In the genomic region with DNA sequence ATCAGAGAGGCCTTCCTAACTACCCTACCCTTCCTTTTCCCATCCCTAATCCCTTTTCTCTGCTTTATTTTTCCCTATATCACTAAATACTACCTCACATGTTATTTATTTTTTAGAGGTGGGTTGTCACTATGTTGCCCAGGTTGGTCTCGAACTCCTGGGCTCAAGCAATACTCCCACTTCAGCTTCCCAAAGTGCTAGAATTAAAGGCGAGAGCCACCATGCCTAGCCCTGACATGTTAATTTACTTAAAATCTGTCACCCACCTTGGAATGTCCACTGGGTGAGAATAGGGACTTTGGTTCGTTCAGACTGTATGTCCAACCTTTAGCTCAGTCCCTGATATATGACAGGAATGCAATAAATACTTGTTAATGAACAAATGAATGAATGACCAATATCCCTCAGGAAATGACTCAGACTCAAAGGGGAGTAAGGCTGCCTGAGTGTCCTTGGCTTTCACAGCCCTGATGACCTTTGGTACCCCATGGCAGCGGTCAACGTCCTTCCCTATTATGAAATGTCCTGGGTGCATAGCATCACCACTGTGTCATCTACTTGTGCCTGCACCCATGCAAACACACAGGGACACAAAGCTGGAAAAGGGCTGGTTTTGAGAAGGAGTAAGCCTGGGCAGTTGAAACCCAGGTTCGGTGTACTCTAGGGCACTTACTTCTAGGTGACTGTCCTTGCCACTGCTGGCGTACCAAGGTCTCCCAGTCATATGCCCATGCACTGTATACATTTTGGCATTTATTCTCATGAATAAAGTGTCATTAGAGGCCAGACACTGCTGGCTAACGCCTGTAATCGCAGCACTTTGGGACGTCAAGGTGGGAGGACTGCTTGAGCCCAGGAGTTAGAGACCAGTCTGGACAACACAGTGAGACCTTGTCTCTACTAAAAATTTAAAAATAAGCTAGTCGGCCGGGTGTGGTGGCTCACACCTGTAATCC, we compare ENCODE assay signal across 10 cellular contexts. TPM values are rescaled to one million over a fixed set of nuclear protein-coding genes. Genes with fewer than 3 reads are reported as not detected.
DNase-seq lines count a peak whose midpoint lies in the region; ATAC-seq and TF ChIP-seq lines count a peak whose summit lies in the region.
"Had no signal": no experiment of that assay in that cellular context is flagged by ENCODE, and none has a peak within 500 bp of the region (broad histone marks: within the 10 kb centered on the region; RNA-seq: fewer than 3 reads in every experiment).

No MANE protein-coding gene starts in this region.

- no peaks in the 10 kb centered on the region for H3K9me3 ChIP-seq in colonic mucosa

- peaks cover 64% of the 10 kb centered on the region for H3K36me3 Mint-ChIP-seq in activated CD4-positive, alpha-beta memory T cell treated with anti-CD3 and anti-CD28 coated beads, Interleukin-2, amount 10 ng/mL, durations not matched to agents 7 days and 5 days (ENCODE audit: low read depth)

- H3K9ac ChIP-seq in colonic mucosa (ENCODE audit: low read depth in 2 of 2, low read length in 2 of 2): no peak overlapping the region

- H3K4me3 Mint-ChIP-seq in activated CD4-positive, alpha-beta memory T cell treated with anti-CD3 and anti-CD28 coated beads, Interleukin-2, amount 10 ng/mL, durations not matched to agents 7 days and 5 days: no peak overlapping the region
- peak overlapping the region in 1 of 2 donors; percentile 4 for H3K4me3 Mint-ChIP-seq in stimulated activated naive CD8-positive, alpha-beta T cell treated with anti-CD3 and anti-CD28 coated beads, Interleukin-15, amount 100 ng/mL, for 72 hours

- peaks cover 75% of the 10 kb centered on the region for H3K4me1 Mint-ChIP-seq in activated CD4-positive, alpha-beta memory T cell treated with anti-CD3 and anti-CD28 coated beads, Interleukin-2, amount 10 ng/mL, durations not matched to agents 7 days and 5 days
- H3K4me1 Mint-ChIP-seq in stimulated activated naive CD8-positive, alpha-beta T cell treated with anti-CD3 and anti-CD28 coated beads, Interleukin-15, amount 100 ng/mL, for 72 hours: peaks cover 90% of the 10 kb centered on the region

- H3K4me3 ChIP-seq in colonic mucosa: no peak overlapping the region

- H3K27me3 Mint-ChIP-seq in activated CD4-positive, alpha-beta memory T cell treated with anti-CD3 and anti-CD28 coated beads, Interleukin-2, amount 10 ng/mL, durations not matched to agents 7 days and 5 days: no peaks in the 10 kb centered on the region
- H3K27me3 Mint-ChIP-seq in stimulated activated naive CD8-positive, alpha-beta T cell treated with anti-CD3 and anti-CD28 coated beads, Interleukin-15, amount 100 ng/mL, for 72 hours: no peaks in the 10 kb centered on the region

- POLR2A ChIA-PET in activated CD4-positive, alpha-beta memory T cell treated with anti-CD3 and anti-CD28 coated beads, Interleukin-2, amount 10 ng/mL, durations not matched to agents 7 days and 5 days (lab: Charles Lee): interaction anchor here (0.7 to 4.8 kb wide), 4 partner anchors 11 to 35 kb away, joined by 3 to 62 read pairs (median 8); no protein-coding TSS in a partner anchor

- H3K27me3 ChIP-seq in colonic mucosa: no peaks in the 10 kb centered on the region

- intact Hi-C loops in left ventricle myocardium superior (cut with micrococcal nuclease): no loop called here
- intact Hi-C loops in colonic mucosa (cut with DNase I): no loop called here

- peak; percentile 93 for DNase-seq in HK-2 (ENCODE audit: unreplicated experiment)
- DNase-seq in activated CD4-positive, alpha-beta memory T cell treated with anti-CD3 and anti-CD28 coated beads, Interleukin-2, amount 10 ng/mL, durations not matched to agents 7 days and 5 days: no peak
- no peak for DNase-seq in left ventricle myocardium superior
- DNase-seq in stimulated activated naive CD8-positive, alpha-beta T cell treated with anti-CD3 and anti-CD28 coated beads, Interleukin-15, amount 100 ng/mL, for 72 hours: no peak
- DNase-seq in colonic mucosa: no peak
- DNase-seq in NCI-H82 (lab: John Stamatoyannopoulos, UW): no peak
- DNase-seq: NCI-H774 had no signal

- H3K4me1 ChIP-seq in colonic mucosa: peaks cover 10% of the 10 kb centered on the region

- no peak overlapping the region for H3K27ac ChIP-seq in colonic mucosa

- peak; percentile 33 for ATAC-seq in left ventricle myocardium superior
- ATAC-seq in stimulated activated naive CD8-positive, alpha-beta T cell treated with anti-CD3 and anti-CD28 coated beads, Interleukin-15, amount 100 ng/mL, for 72 hours: no peak
- no peak for ATAC-seq in GM18870 (IDR thresholded peaks at IDR 0.05; ENCODE audit: unreplicated experiment)
- ATAC-seq in GM18502 (IDR thresholded peaks at IDR 0.05; ENCODE audit: poor library complexity, unreplicated experiment): no peak

- no peak for TF ChIP-seq CTCF in colonic mucosa (IDR thresholded peaks at IDR 0.05)

- H3K36me3 ChIP-seq in colonic mucosa: no peaks in the 10 kb centered on the region

- peak overlapping the region; percentile 60 for H3K27ac Mint-ChIP-seq in activated CD4-positive, alpha-beta memory T cell treated with anti-CD3 and anti-CD28 coated beads, Interleukin-2, amount 10 ng/mL, durations not matched to agents 7 days and 5 days
- H3K27ac Mint-ChIP-seq in stimulated activated naive CD8-positive, alpha-beta T cell treated with anti-CD3 and anti-CD28 coated beads, Interleukin-15, amount 100 ng/mL, for 72 hours: peak overlapping the region; percentile 63 to 71

- CTCF ChIA-PET in activated CD4-positive, alpha-beta memory T cell treated with anti-CD3 and anti-CD28 coated beads, Interleukin-2, amount 10 ng/mL, durations not matched to agents 7 days and 5 days (lab: Charles Lee): interaction anchor here (0.8 to 5.5 kb wide), 8 partner anchors 12 to 135 kb away, joined by 3 to 55 read pairs (median 6); a partner anchor contains a TSS

- H3K9me3 Mint-ChIP-seq in activated CD4-positive, alpha-beta memory T cell treated with anti-CD3 and anti-CD28 coated beads, Interleukin-2, amount 10 ng/mL, durations not matched to agents 7 days and 5 days: no peaks in the 10 kb centered on the region
- H3K9me3 Mint-ChIP-seq in stimulated activated naive CD8-positive, alpha-beta T cell treated with anti-CD3 and anti-CD28 coated beads, Interleukin-15, amount 100 ng/mL, for 72 hours: no peaks in the 10 kb centered on the region

RNA-seq across cellular contexts. Expression of a gene that starts 26.5 kb away (rescaled TPM):
- total RNA-seq in activated CD4-positive, alpha-beta memory T cell treated with anti-CD3 and anti-CD28 coated beads, Interleukin-2, amount 10 ng/mL, durations not matched to agents 7 days and 5 days: 10 to 100 TPM; 67.7 to 72.5 TPM
- total RNA-seq in left ventricle myocardium superior: 54.8 TPM
- total RNA-seq in colonic mucosa: 10 to 100 TPM; 55.9 to 59.4 TPM

RNA-seq across cellular contexts. Expression of a gene that starts 43.0 kb away (rescaled TPM):
- 100 to 1,000 TPM; 137 to 138 TPM for total RNA-seq in activated CD4-positive, alpha-beta memory T cell treated with anti-CD3 and anti-CD28 coated beads, Interleukin-2, amount 10 ng/mL, durations not matched to agents 7 days and 5 days
- total RNA-seq in left ventricle myocardium superior (0.72 TPM), colonic mucosa (10 to 100 TPM; 21.8 to 74.5 TPM)

RNA-seq across cellular contexts. Expression of a gene that starts 58.4 kb away (rescaled TPM):
- not detected for total RNA-seq in activated CD4-positive, alpha-beta memory T cell treated with anti-CD3 and anti-CD28 coated beads, Interleukin-2, amount 10 ng/mL, durations not matched to agents 7 days and 5 days
- total RNA-seq in left ventricle myocardium superior (10.1 TPM), colonic mucosa (under 1 TPM in 1 of 2 donors, not detected in 1; 0.52 TPM)
- total RNA-seq: cerebellum had no signal

Comparison
In these comparisons a context has a peak if more than half of its experiments do, and no peak if none do; other contexts are left out.
1. RNA of a gene that starts 43.0 kb away (total RNA-seq): 137 to 138 TPM in activated CD4-positive, alpha-beta memory T cell treated with anti-CD3 and anti-CD28 coated beads, Interleukin-2, amount 10 ng/mL, durations not matched to agents 7 days and 5 days and 21.8 to 74.5 TPM in colonic mucosa; 0.72 TPM in left ventricle myocardium superior (single experiment); every median in the first group is over 10 times any median in the second.